ENCODE assay signal across 29 cellular contexts in the genomic region with DNA sequence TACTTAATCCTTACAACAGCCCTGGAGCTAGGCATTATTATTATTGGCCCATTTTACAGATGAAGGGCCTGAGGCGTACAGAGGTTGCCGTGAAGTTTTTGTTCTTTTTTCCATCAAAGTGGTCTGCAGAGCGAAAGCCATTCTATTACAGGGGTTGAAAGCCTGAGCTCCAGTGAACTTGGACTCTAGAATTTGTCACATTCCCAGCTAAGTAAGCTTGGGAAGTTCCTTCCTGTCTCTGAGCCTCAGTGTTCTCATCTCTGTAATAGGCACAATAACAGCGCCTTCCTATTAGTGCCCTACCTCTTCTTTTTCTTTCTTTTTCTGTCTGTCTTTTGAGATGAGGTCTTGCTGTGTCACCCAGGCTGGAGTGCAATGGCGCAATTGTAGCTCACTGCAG. TPM values are rescaled to one million over a fixed set of nuclear protein-coding genes. Genes with fewer than 3 reads are reported as not detected.
"Had no signal": no experiment of that assay in that cellular context is flagged by ENCODE, and none has a peak within 500 bp of the region (broad histone marks: within the 10 kb centered on the region; RNA-seq: fewer than 3 reads in every experiment).

No MANE protein-coding gene starts in this region.

- FAIRE-seq: endometrium, islet of Langerhans, kidney had no signal

- H3K4me3 ChIP-seq: colonic mucosa, esophagus squamous epithelium, gastrocnemius medialis, left lung, lower lobe of right lung, mucosa of descending colon had no signal

- H3K27ac ChIP-seq: colonic mucosa, epithelial cell of prostate, esophagus squamous epithelium, gastrocnemius medialis, left lung, lower lobe of right lung had no signal

- H3K36me3 ChIP-seq: colonic mucosa, esophagus squamous epithelium, gastrocnemius medialis, left lung, lower lobe of right lung had no signal

- H3K27me3 ChIP-seq: colonic mucosa had no signal

- H3K9me3 ChIP-seq: colonic mucosa, esophagus squamous epithelium, gastrocnemius medialis, mucosa of descending colon had no signal

- DNase-seq: colonic mucosa; cortex of kidney; effector CD8-positive, alpha-beta T cell; effector memory CD8-positive, alpha-beta T cell; endodermal cell; erythroblast; esophagus squamous epithelium; foreskin fibroblast; foreskin melanocyte; gastrocnemius medialis; glutamatergic neuron; head of caudate nucleus; hippocampal formation; kidney; kidney glomerular epithelial cell; left lung; lower lobe of right lung; mesenchymal stem cell; mucosa of descending colon; naive B cell had no signal

- ATAC-seq: effector memory CD8-positive, alpha-beta T cell; esophagus mucosa; gastrocnemius medialis; left lung; lower lobe of right lung; mucosa of descending colon had no signal

RNA-seq across cellular contexts. Expression of gene NKX2-5, which starts 44.2 kb away (rescaled TPM):
- total RNA-seq: colonic mucosa, esophagus mucosa, esophagus squamous epithelium, gastrocnemius medialis, glomerular endothelial cell, kidney, left lung, lower leg skin, lower lobe of right lung, lung microvascular endothelial cell, mesenteric fat pad, mucosa of descending colon, myocyte had no signal
